1 cellular context compared by ENCODE assay signal in the genomic region with DNA sequence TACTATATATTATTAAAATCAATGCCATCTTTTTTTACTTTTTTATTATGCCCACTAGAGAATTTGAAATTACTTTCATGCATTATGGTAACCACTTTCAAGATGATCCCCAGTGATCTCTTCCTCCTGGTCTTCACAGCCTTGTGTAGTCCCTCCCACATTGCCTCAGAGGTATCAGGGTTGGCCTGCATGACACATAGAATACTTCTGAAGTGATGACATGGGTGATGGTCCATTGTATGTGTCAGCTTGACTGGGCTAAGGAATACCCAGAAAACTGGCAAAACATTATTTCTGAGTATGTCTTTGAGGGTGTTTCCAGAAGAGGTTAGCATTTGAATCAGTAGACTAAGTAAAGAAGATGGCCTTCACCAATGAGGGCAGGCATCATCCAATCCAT.
TF ChIP-seq lines count a peak whose summit lies in the region.

No MANE protein-coding gene starts in this region.

TF ChIP-seq in GM12878, 131 proteins besides CTCF, POLR2A, EP300 and RAD21:
- TF ChIP-seq, protein P1, sequence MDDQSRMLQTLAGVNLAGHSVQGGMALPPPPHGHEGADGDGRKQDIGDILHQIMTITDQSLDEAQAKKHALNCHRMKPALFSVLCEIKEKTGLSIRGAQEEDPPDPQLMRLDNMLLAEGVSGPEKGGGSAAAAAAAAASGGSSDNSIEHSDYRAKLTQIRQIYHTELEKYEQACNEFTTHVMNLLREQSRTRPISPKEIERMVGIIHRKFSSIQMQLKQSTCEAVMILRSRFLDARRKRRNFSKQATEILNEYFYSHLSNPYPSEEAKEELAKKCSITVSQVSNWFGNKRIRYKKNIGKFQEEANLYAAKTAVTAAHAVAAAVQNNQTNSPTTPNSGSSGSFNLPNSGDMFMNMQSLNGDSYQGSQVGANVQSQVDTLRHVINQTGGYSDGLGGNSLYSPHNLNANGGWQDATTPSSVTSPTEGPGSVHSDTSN (IDR thresholded peaks at IDR 0.05; ENCODE audit: insufficient replicate concordance, low read depth, low read length), result no peak
- TF ChIP-seq STAT3 (IDR thresholded peaks at IDR 0.05; ENCODE audit: low read depth, low read length) (no peak), JUNB (IDR thresholded peaks at IDR 0.05) (0 out of 2 replicates have a peak, but pooled peaks have one; percentile 33), POLR2AphosphoS2 (IDR thresholded peaks at IDR 0.05; ENCODE audit: low read depth, low read length) (no peak), SUZ12 (IDR thresholded peaks at IDR 0.05; ENCODE audit: unreplicated experiment) (no peak), SIX5 (IDR thresholded peaks at IDR 0.05; ENCODE audit: low read depth, low read length, severe bottlenecking) (no peak), IRF4 (IDR thresholded peaks at IDR 0.05; ENCODE audit: low read depth, low read length) (no peak), ZNF207 (IDR thresholded peaks at IDR 0.05; ENCODE audit: borderline replicate concordance) (no peak), MTA3 (IDR thresholded peaks at IDR 0.05; ENCODE audit: borderline replicate concordance, low read length) (no peak), HDGF (IDR thresholded peaks at IDR 0.05) (no peak), EGR1 (IDR thresholded peaks at IDR 0.05; ENCODE audit: borderline replicate concordance in 1 of 2, low read depth in 2 of 2, low read length in 2 of 2) (no peak), TAF1 (IDR thresholded peaks at IDR 0.05; ENCODE audit: borderline replicate concordance, low read depth, low read length) (no peak)
- TF ChIP-seq, protein P2, sequence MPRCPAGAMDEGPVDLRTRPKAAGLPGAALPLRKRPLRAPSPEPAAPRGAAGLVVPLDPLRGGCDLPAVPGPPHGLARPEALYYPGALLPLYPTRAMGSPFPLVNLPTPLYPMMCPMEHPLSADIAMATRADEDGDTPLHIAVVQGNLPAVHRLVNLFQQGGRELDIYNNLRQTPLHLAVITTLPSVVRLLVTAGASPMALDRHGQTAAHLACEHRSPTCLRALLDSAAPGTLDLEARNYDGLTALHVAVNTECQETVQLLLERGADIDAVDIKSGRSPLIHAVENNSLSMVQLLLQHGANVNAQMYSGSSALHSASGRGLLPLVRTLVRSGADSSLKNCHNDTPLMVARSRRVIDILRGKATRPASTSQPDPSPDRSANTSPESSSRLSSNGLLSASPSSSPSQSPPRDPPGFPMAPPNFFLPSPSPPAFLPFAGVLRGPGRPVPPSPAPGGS (IDR thresholded peaks at IDR 0.05; ENCODE audit: borderline replicate concordance, insufficient read depth, low read depth, low read length, poor library complexity, severe bottlenecking), result peak; percentile 58
- TF ChIP-seq, protein P3, sequence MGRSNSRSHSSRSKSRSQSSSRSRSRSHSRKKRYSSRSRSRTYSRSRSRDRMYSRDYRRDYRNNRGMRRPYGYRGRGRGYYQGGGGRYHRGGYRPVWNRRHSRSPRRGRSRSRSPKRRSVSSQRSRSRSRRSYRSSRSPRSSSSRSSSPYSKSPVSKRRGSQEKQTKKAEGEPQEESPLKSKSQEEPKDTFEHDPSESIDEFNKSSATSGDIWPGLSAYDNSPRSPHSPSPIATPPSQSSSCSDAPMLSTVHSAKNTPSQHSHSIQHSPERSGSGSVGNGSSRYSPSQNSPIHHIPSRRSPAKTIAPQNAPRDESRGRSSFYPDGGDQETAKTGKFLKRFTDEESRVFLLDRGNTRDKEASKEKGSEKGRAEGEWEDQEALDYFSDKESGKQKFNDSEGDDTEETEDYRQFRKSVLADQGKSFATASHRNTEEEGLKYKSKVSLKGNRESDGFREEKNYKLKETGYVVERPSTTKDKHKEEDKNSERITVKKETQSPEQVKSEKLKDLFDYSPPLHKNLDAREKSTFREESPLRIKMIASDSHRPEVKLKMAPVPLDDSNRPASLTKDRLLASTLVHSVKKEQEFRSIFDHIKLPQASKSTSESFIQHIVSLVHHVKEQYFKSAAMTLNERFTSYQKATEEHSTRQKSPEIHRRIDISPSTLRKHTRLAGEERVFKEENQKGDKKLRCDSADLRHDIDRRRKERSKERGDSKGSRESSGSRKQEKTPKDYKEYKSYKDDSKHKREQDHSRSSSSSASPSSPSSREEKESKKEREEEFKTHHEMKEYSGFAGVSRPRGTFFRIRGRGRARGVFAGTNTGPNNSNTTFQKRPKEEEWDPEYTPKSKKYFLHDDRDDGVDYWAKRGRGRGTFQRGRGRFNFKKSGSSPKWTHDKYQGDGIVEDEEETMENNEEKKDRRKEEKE (IDR thresholded peaks at IDR 0.05), result no peak
- TF ChIP-seq, protein P4, sequence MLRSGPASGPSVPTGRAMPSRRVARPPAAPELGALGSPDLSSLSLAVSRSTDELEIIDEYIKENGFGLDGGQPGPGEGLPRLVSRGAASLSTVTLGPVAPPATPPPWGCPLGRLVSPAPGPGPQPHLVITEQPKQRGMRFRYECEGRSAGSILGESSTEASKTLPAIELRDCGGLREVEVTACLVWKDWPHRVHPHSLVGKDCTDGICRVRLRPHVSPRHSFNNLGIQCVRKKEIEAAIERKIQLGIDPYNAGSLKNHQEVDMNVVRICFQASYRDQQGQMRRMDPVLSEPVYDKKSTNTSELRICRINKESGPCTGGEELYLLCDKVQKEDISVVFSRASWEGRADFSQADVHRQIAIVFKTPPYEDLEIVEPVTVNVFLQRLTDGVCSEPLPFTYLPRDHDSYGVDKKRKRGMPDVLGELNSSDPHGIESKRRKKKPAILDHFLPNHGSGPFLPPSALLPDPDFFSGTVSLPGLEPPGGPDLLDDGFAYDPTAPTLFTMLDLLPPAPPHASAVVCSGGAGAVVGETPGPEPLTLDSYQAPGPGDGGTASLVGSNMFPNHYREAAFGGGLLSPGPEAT (IDR thresholded peaks at IDR 0.05; ENCODE audit: low read depth), result no peak
TF ChIP-seq in GM12878: peak in this region for 2.
